9 cellular contexts compared by ENCODE assay signal in genomic region chr7:29091722-29092121, GRCh38. TPM values are rescaled to one million over a fixed set of nuclear protein-coding genes. Genes with fewer than 3 reads are reported as not detected.
DNase-seq lines count a peak whose midpoint lies in the region; ATAC-seq, FAIRE-seq and TF ChIP-seq lines count a peak whose summit lies in the region.
"Had no signal": no experiment of that assay in that cellular context is flagged by ENCODE, and none has a peak within 500 bp of the region (broad histone marks: within the 10 kb centered on the region; RNA-seq: fewer than 3 reads in every experiment).

No MANE protein-coding gene starts in this region.

- ATAC-seq in HG03064 (IDR thresholded peaks at IDR 0.05; ENCODE audit: low read depth, unreplicated experiment) (peak; percentile 97), GM12878 (peak; percentile 93)
- ATAC-seq in naive thymus-derived CD8-positive, alpha-beta T cell, result no peak

- no peak for TF ChIP-seq POLR2A in GM12878 (IDR thresholded peaks at IDR 0.05; ENCODE audit: low read depth, low read length)

- peaks cover 0 to 2% of the 10 kb centered on the region in 2 experiments; a peak in 1 of 4 replicates for H3K27me3 ChIP-seq in GM12878 (replicated peaks in 1 of 2; ENCODE audit: control insufficient read depth in 2 of 2, insufficient read depth in 2 of 2, low read length in 1 of 2)

- DNase-seq in NCI-H82 (lab: John Stamatoyannopoulos, UW), result peak; percentile 32
- DNase-seq in NCI-H82 treated with DMSO at 0.1 percent for 48 hours (lab: John Stamatoyannopoulos, UW; ENCODE audit: unreplicated experiment), result no peak
- no peak for DNase-seq in GM12878 (ENCODE audit: low read depth, low spot score)
- DNase-seq in naive thymus-derived CD8-positive, alpha-beta T cell, result peak in 1 of 10 donors; percentile 2
- DNase-seq in NCI-H146 (lab: John Stamatoyannopoulos, UW), result no peak
- no peak for DNase-seq in G401 (ENCODE audit: low spot score)
- no peak for DNase-seq in stimulated activated CD4-positive, alpha-beta T cell treated with anti-CD3 and anti-CD28 coated beads, Interleukin-1b, Interleukin-23, amount 100 ng/mL, for 48 hours

- 11% methylated on average over 4 of the region's 4 CpGs for WGBS in GM12878 (ENCODE audit: insufficient coverage, insufficient replicate concordance, low lambda C conversion rate, missing lambda C conversion rate)

- no peaks in the 10 kb centered on the region for H4K20me1 ChIP-seq in GM12878 (ENCODE audit: control insufficient read depth, insufficient read depth)

- in situ Hi-C loops in GM12878 (cut with MboI) (no loop called here), G401 (cut with HindIII; ENCODE audit: low sequenced_read_pairs) (no loop called here)

- H3K9me3 Mint-ChIP-seq in naive thymus-derived CD8-positive, alpha-beta T cell, result no peaks in the 10 kb centered on the region

- peak overlapping the region; percentile 13; the same call in 1 of the 2 replicates for H2AFZ ChIP-seq in GM12878 (ENCODE audit: control insufficient read depth, low read depth, low read length)

- CTCF ChIA-PET in GM12878 (lab: Yijun Ruan, JAX), result interaction anchor here (1.0 to 2.6 kb wide), 3 partner anchors 9 to 164 kb away, joined by 3 to 16 read pairs (median 6); no protein-coding TSS in a partner anchor

- no TSS peak for BruUV-seq in GM12878 (replicated peaks; lab: Mats Ljungman, UMichigan)

- no peaks in the 10 kb centered on the region for H3K9me3 ChIP-seq in GM12878 (replicated peaks; ENCODE audit: control insufficient read depth, insufficient read depth, low read length)

- peaks cover 3 to 23% (median 15%) of the 10 kb centered on the region in 4 donors for H3K4me1 Mint-ChIP-seq in naive thymus-derived CD8-positive, alpha-beta T cell

- H3K27me3 Mint-ChIP-seq in naive thymus-derived CD8-positive, alpha-beta T cell, result peaks cover 0 to 17% (median 4%) of the 10 kb centered on the region in 5 donors

- intact Hi-C loops in GM12878 (cut with micrococcal nuclease; ENCODE audit: unreplicated experiment), result no loop called here

- peak overlapping the region in 3 of 10 donors; percentile 23 to 91 (median 42) for H3K27ac Mint-ChIP-seq in naive thymus-derived CD8-positive, alpha-beta T cell

- POLR2A ChIA-PET in GM12878 (lab: Charles Lee), result no interaction called here
- POLR2A ChIA-PET in naive thymus-derived CD8-positive, alpha-beta T cell (lab: Charles Lee), result no interaction called here

- H3K36me3 Mint-ChIP-seq in naive thymus-derived CD8-positive, alpha-beta T cell, result no peaks in the 10 kb centered on the region

- no peaks in the 10 kb centered on the region for H3K36me3 ChIP-seq in GM12878 (ENCODE audit: control insufficient read depth in 2 of 2, insufficient read depth in 2 of 2, low read length in 1 of 2)

- H3K9ac ChIP-seq in GM12878 (ENCODE audit: control insufficient read depth, insufficient read depth, low read length), result no peak overlapping the region; the same call in 1 of the 2 replicates

- no peak for TF ChIP-seq EP300 in GM12878 (IDR thresholded peaks at IDR 0.05; ENCODE audit: borderline replicate concordance in 1 of 2, control insufficient read depth in 1 of 2, low read depth in 2 of 2, low read length in 2 of 2)

- RAD21 ChIA-PET in GM12878 (lab: Charles Lee; ENCODE audit: unreplicated experiment), result interaction anchor here (1.4 kb wide), 1 partner anchor 170 kb away, joined by 3 read pairs; no protein-coding TSS in a partner anchor

- SMC1A ChIA-PET in GM12878 (lab: Charles Lee; ENCODE audit: uncharacterized antibody, unreplicated experiment), result interaction anchor here (0.9 to 1.1 kb wide), 2 partner anchors 10 to 11 kb away, joined by 3 read pairs; no protein-coding TSS in a partner anchor

- peak overlapping the region in 7 of 10 donors; percentile 12 to 78 (median 55) for H3K4me3 Mint-ChIP-seq in naive thymus-derived CD8-positive, alpha-beta T cell

- H3K27ac ChIP-seq in GM12878 (ENCODE audit: control insufficient read depth, insufficient read depth), result no peak overlapping the region
- H3K27ac ChIP-seq: VCaP had no signal

- H3K79me2 ChIP-seq in GM12878 (ENCODE audit: control insufficient read depth, insufficient read depth, low read length), result no peaks in the 10 kb centered on the region

- no peak for FAIRE-seq in GM12878 (lab: Jason Lieb, UNC)

- H3K4me2 ChIP-seq in GM12878 (ENCODE audit: control insufficient read depth, insufficient read depth), result peak overlapping the region; percentile 24

- TF ChIP-seq RAD21 in GM12878 (IDR thresholded peaks at IDR 0.05; ENCODE audit: insufficient read depth, low read depth, low read length), result no peak

- peak in 1 of 3 experiments; percentile 0; a peak in 1 of 6 replicates for TF ChIP-seq CTCF in GM12878 (IDR thresholded peaks at IDR 0.05 in 2 of 3, conservative IDR thresholded peaks at IDR 0.05 in 1 of 3; ENCODE audit: control insufficient read depth in 2 of 3, extremely low read depth in 1 of 3, insufficient read depth in 1 of 3, low read depth in 3 of 3, low read length in 3 of 3)

- H3K4me3 ChIP-seq in GM12878, result no peak overlapping the region; the same call in 1 of the 2 replicates

- H3K4me1 ChIP-seq in GM12878 (ENCODE audit: control insufficient read depth, insufficient read depth, low read length), result peaks cover 5% of the 10 kb centered on the region; the same call in 1 of the 2 replicates

TF ChIP-seq in GM12878, 131 proteins besides CTCF, POLR2A, EP300 and RAD21 (continues in another document):
- TF ChIP-seq CBX3 (IDR thresholded peaks at IDR 0.05; ENCODE audit: borderline replicate concordance, low read depth) (no peak), HSF1 (IDR thresholded peaks at IDR 0.05; ENCODE audit: low read depth, low read length) (no peak), SPI1 (IDR thresholded peaks at IDR 0.05; ENCODE audit: borderline replicate concordance, insufficient read depth, low read depth, low read length) (no peak), EGR1 (IDR thresholded peaks at IDR 0.05; ENCODE audit: borderline replicate concordance in 1 of 2, low read depth in 2 of 2, low read length in 2 of 2) (no peak), MTA2 (IDR thresholded peaks at IDR 0.05; ENCODE audit: low read depth) (0 out of 2 replicates have a peak, but pooled peaks have one; percentile 25)
- TF ChIP-seq, protein P1, sequence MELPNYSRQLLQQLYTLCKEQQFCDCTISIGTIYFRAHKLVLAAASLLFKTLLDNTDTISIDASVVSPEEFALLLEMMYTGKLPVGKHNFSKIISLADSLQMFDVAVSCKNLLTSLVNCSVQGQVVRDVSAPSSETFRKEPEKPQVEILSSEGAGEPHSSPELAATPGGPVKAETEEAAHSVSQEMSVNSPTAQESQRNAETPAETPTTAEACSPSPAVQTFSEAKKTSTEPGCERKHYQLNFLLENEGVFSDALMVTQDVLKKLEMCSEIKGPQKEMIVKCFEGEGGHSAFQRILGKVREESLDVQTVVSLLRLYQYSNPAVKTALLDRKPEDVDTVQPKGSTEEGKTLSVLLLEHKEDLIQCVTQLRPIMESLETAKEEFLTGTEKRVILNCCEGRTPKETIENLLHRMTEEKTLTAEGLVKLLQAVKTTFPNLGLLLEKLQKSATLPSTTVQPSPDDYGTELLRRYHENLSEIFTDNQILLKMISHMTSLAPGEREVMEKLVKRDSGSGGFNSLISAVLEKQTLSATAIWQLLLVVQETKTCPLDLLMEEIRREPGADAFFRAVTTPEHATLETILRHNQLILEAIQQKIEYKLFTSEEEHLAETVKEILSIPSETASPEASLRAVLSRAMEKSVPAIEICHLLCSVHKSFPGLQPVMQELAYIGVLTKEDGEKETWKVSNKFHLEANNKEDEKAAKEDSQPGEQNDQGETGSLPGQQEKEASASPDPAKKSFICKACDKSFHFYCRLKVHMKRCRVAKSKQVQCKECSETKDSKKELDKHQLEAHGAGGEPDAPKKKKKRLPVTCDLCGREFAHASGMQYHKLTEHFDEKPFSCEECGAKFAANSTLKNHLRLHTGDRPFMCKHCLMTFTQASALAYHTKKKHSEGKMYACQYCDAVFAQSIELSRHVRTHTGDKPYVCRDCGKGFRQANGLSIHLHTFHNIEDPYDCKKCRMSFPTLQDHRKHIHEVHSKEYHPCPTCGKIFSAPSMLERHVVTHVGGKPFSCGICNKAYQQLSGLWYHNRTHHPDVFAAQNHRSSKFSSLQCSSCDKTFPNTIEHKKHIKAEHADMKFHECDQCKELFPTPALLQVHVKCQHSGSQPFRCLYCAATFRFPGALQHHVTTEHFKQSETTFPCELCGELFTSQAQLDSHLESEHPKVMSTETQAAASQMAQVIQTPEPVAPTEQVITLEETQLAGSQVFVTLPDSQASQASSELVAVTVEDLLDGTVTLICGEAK (IDR thresholded peaks at IDR 0.05; ENCODE audit: borderline replicate concordance), result no peak

RNA-seq across cellular contexts. Expression of gene CPVL, which starts 54.6 kb away (rescaled TPM):
- total RNA-seq in GM12878 (2013; cell fraction: nucleolus; rRNA removed), result not detected in 2 replicates
- total RNA-seq in GM12878 (2014; rRNA removed) (not detected in 2 replicates), GM12878 (2014; rRNA removed; fragmentation: Illumina TruSeq; extraction: Trizol) (not detected in 2 replicates), GM12878 (2021) (0.59 TPM in 1 of 2 replicates, not detected in the other)
- polyA plus RNA-seq in GM12878 (2011; ENCODE audit: low read depth), result not detected
- polyA plus RNA-seq in GM12878 (2011; rRNA removed) (0.13 TPM in 1 of 2 replicates, not detected in the other), GM12878 (2014; fragmentation: Illumina TruSeq; extraction: Trizol) (not detected in 2 replicates), GM12878 (2014; fragmentation: Nextera tagmentation; extraction: Ambion mirVana) (not detected), GM12878 (2014; rRNA removed) (not detected in 2 replicates), GM12878 (2016; fragmentation: Nextera tagmentation; extraction: Ambion mirVana) (not detected)
- not detected in 2 replicates for polyA plus RNA-seq in GM12878 (2011; cell fraction: cytosol; rRNA removed)
- not detected in 2 replicates for polyA plus RNA-seq in GM12878 (2011; cell fraction: nucleus; rRNA removed)
- polyA plus RNA-seq in GM12878 (2012), result not detected in 2 replicates
- not detected in 2 replicates for polyA minus RNA-seq in GM12878 (2011; rRNA and poly(A)+ RNA removed)
- polyA minus RNA-seq in GM12878 (2011; cell fraction: cytosol; rRNA and poly(A)+ RNA removed), result not detected in 2 replicates
- polyA minus RNA-seq in GM12878 (2011; cell fraction: nucleus; rRNA and poly(A)+ RNA removed), result 0.12 TPM in 1 of 2 replicates, not detected in the other
- total RNA-seq in naive thymus-derived CD8-positive, alpha-beta T cell, result 1 to 10 TPM in 1 of 2 experiments, under 1 TPM in 1; 0.70 to 1.4 TPM
- 1 to 10 TPM in 1 of 3 donors, under 1 TPM in 1, not detected in 1; 0.84 to 1.1 TPM for polyA plus RNA-seq in naive thymus-derived CD8-positive, alpha-beta T cell
- not detected in 2 replicates for total RNA-seq in G401 (2014; rRNA removed; shearing (Covaris generic))

Comparison
In these comparisons a context has a peak if more than half of its experiments do, and no peak if none do; other contexts are left out.
1. ATAC-seq: peak in HG03064 (single experiment) and GM12878 (single experiment); none in naive thymus-derived CD8-positive, alpha-beta T cell (0 of 2).